In the genomic region with DNA sequence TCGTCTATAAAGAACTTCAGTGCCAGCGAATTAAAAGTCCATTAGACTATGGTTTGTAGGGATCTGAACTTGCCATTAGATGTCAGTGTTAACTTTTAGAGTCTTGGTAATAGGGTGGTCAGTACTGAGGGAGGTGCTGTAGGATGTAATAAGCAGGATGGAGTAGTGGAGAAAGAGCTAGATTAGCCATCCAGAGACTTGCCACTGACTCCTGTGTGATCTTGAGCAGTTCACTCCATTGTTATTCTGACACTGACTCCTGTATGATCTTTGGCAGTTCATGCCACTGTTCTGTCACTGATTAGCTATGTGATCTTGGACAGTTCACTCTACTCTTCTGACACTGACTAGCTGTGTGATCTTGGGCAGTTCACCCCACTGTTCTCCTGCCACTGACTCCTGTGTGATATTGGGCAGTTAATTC, we compare ENCODE assay signal across 9 cellular contexts.
A peak's percentile ranks its signal among the peaks of the same experiment; 100 is the strongest.
DNase-seq lines count a peak whose midpoint lies in the region; ATAC-seq, FAIRE-seq and TF ChIP-seq lines count a peak whose summit lies in the region.
"Had no signal": no experiment of that assay in that cellular context is flagged by ENCODE, and none has a peak within 500 bp of the region (broad histone marks: within the 10 kb centered on the region; RNA-seq: fewer than 3 reads in every experiment).

No MANE protein-coding gene starts in this region.

- H2AFZ ChIP-seq in keratinocyte (ENCODE audit: control insufficient read depth, low read length), result no peak overlapping the region

- dilution Hi-C loops in keratinocyte (cut with MboI; ENCODE audit: extremely low pct_ligation_motif_present, low sequenced_read_pairs), result no loop called here

- H3K4me2 ChIP-seq in keratinocyte (ENCODE audit: control insufficient read depth, extremely low read depth, insufficient read depth, low read depth, low read length), result no peak overlapping the region

- no peak overlapping the region for H3K4me3 Mint-ChIP-seq in activated CD4-positive, alpha-beta T cell treated with anti-CD3 and anti-CD28 coated beads, Interleukin-2, amount 10 ng/mL, durations not matched to agents 24 days and 14 days

- TF ChIP-seq CTCF in astrocyte of the cerebellum (IDR thresholded peaks at IDR 0.05; ENCODE audit: low read depth, low read length, missing control alignments) (peak; percentile 46), keratinocyte (optimal IDR thresholded peaks at IDR 0.05 in 1 of 3, IDR thresholded peaks at IDR 0.05 in 1 of 3, conservative IDR thresholded peaks at IDR 0.05 in 1 of 3; ENCODE audit: extremely low read depth in 1 of 3, insufficient read depth in 2 of 3, low read length in 3 of 3) (peak in 1 of 3 experiments; percentile 0)

- ATAC-seq in Right ventricle myocardium inferior (peak; percentile 95), GM18858 (IDR thresholded peaks at IDR 0.05; ENCODE audit: unreplicated experiment) (no peak)

- H3K4me1 ChIP-seq in keratinocyte (ENCODE audit: control insufficient read depth, extremely low read depth, insufficient read depth, low read length), result no peaks in the 10 kb centered on the region

- no peak overlapping the region for H3K9ac ChIP-seq in keratinocyte (ENCODE audit: control insufficient read depth, extremely low read depth, insufficient read depth, low read length)

- in situ Hi-C loops in astrocyte of the cerebellum (cut with HindIII; ENCODE audit: low sequenced_read_pairs), result no loop called here

- H3K27me3 ChIP-seq in keratinocyte (ENCODE audit: control insufficient read depth, extremely low read depth, insufficient read depth, low read length), result no peaks in the 10 kb centered on the region

- H3K36me3 ChIP-seq in keratinocyte (ENCODE audit: control insufficient read depth in 2 of 2, extremely low read depth in 1 of 2, insufficient read depth in 2 of 2, low read length in 2 of 2), result peaks cover 0 to 5% of the 10 kb centered on the region in 2 experiments

- no peaks in the 10 kb centered on the region for H4K20me1 ChIP-seq in keratinocyte (ENCODE audit: control insufficient read depth, extremely low read depth, insufficient read depth, low read length)

- intact Hi-C loops in Right ventricle myocardium inferior (cut with DNase I), result loop anchor here (5.0 kb wide), 1 partner anchor 82 kb away; no protein-coding TSS in a partner anchor
- intact Hi-C loops in cardiac septum (cut with DNase I), result loop anchor here (1.0 to 2.0 kb wide), 2 partner anchors 83 to 186 kb away; a partner anchor contains a TSS
- intact Hi-C loops in activated CD4-positive, alpha-beta T cell treated with anti-CD3 and anti-CD28 coated beads, Interleukin-2, amount 10 ng/mL, durations not matched to agents 24 days and 14 days (cut with micrococcal nuclease), result no loop called here

- H3K79me2 ChIP-seq in keratinocyte (ENCODE audit: control insufficient read depth, insufficient read depth, low read length), result no peaks in the 10 kb centered on the region

- H3K4me1 Mint-ChIP-seq in activated CD4-positive, alpha-beta T cell treated with anti-CD3 and anti-CD28 coated beads, Interleukin-2, amount 10 ng/mL, durations not matched to agents 24 days and 14 days, result no peaks in the 10 kb centered on the region

- no peaks in the 10 kb centered on the region for H3K9me1 ChIP-seq in keratinocyte (ENCODE audit: control insufficient read depth, extremely low read depth, insufficient read depth, low read length)

- H3K27ac ChIP-seq in keratinocyte (ENCODE audit: control insufficient read depth, insufficient read depth, low read length), result no peak overlapping the region

- FAIRE-seq in keratinocyte (lab: Jason Lieb, UNC), result peak; percentile 20

- H3K4me3 ChIP-seq in astrocyte of the cerebellum (ENCODE audit: low read depth, low read length) (no peak overlapping the region), keratinocyte (ENCODE audit: control insufficient read depth in 2 of 3, extremely low read depth in 1 of 3, insufficient read depth in 2 of 3, low read depth in 1 of 3, low read length in 3 of 3) (no peak overlapping the region)

- peaks cover 35% of the 10 kb centered on the region for H3K36me3 Mint-ChIP-seq in activated CD4-positive, alpha-beta T cell treated with anti-CD3 and anti-CD28 coated beads, Interleukin-2, amount 10 ng/mL, durations not matched to agents 24 days and 14 days (ENCODE audit: low read depth)

- peaks cover 10% of the 10 kb centered on the region for H3K9me3 Mint-ChIP-seq in activated CD4-positive, alpha-beta T cell treated with anti-CD3 and anti-CD28 coated beads, Interleukin-2, amount 10 ng/mL, durations not matched to agents 24 days and 14 days

- DNase-seq in Right ventricle myocardium inferior (ENCODE audit: missing footprints) (no peak), cardiac septum (ENCODE audit: low spot score) (no peak), astrocyte of the cerebellum (ENCODE audit: low read depth) (peak; percentile 46), keratinocyte (ENCODE audit: low read depth, low spot score) (no peak), COLO668 (lab: John Stamatoyannopoulos, UW; ENCODE audit: unreplicated experiment) (no peak)
- DNase-seq in activated CD4-positive, alpha-beta T cell treated with anti-CD3 and anti-CD28 coated beads, Interleukin-2, amount 10 ng/mL, durations not matched to agents 24 days and 14 days, result no peak
- DNase-seq in activated CD4-positive, alpha-beta T cell treated with anti-CD3 and anti-CD28 coated beads for 48 hours, result no peak
- DNase-seq: DMS79 treated with DMSO at 0.1 percent for 48 hours had no signal

- no peak overlapping the region for H3K27ac Mint-ChIP-seq in activated CD4-positive, alpha-beta T cell treated with anti-CD3 and anti-CD28 coated beads, Interleukin-2, amount 10 ng/mL, durations not matched to agents 24 days and 14 days

- H3K27me3 Mint-ChIP-seq in activated CD4-positive, alpha-beta T cell treated with anti-CD3 and anti-CD28 coated beads, Interleukin-2, amount 10 ng/mL, durations not matched to agents 24 days and 14 days, result no peaks in the 10 kb centered on the region

- no peaks in the 10 kb centered on the region for H3K9me3 ChIP-seq in keratinocyte (ENCODE audit: control insufficient read depth, low read depth, low read length)
